In the genomic region with DNA sequence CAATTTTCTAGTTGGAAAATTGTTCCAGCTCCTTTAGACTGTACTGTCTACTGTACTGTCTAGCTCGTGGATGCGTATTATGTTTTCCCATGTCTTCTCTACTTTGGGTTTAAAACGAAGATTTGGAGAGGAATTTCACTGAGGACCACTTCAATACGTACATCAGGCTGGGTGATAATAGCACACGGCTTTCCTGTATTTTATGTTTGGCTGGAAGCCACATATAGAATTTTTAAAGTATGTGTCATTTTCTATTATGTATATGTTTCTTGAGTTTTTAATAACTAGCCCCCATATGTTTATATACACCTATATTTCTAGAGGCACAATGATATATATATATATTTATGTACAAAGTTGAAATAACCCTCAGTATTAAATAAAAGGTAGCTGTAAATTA, we compare ENCODE assay signal across 1 cellular context.
TF ChIP-seq lines count a peak whose summit lies in the region.

No MANE protein-coding gene starts in this region.

TF ChIP-seq in SK-N-SH, 30 proteins besides CTCF, POLR2A, EP300 and RAD21:
- TF ChIP-seq MXI1 (IDR thresholded peaks at IDR 0.05; ENCODE audit: low read depth, low read length) (no peak), NFIC (IDR thresholded peaks at IDR 0.05; ENCODE audit: borderline replicate concordance) (no peak), JUND (IDR thresholded peaks at IDR 0.05) (no peak), SIN3A (IDR thresholded peaks at IDR 0.05; ENCODE audit: borderline replicate concordance, low read depth, low read length) (no peak), RXRA (IDR thresholded peaks at IDR 0.05; ENCODE audit: borderline replicate concordance, low read depth) (no peak), CHD2 (IDR thresholded peaks at IDR 0.05; ENCODE audit: low read length, partially characterized antibody) (no peak), TEAD4 (IDR thresholded peaks at IDR 0.05; ENCODE audit: borderline replicate concordance, insufficient read depth) (no peak), GABPA (IDR thresholded peaks at IDR 0.05; ENCODE audit: low read depth) (no peak), FOXJ3 (CRISPR knock-in tag; IDR thresholded peaks at IDR 0.05) (no peak), EZH2phosphoT487 (IDR thresholded peaks at IDR 0.05; ENCODE audit: borderline replicate concordance, low read depth) (no peak)
- TF ChIP-seq, protein P1, sequence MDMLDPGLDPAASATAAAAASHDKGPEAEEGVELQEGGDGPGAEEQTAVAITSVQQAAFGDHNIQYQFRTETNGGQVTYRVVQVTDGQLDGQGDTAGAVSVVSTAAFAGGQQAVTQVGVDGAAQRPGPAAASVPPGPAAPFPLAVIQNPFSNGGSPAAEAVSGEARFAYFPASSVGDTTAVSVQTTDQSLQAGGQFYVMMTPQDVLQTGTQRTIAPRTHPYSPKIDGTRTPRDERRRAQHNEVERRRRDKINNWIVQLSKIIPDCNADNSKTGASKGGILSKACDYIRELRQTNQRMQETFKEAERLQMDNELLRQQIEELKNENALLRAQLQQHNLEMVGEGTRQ (IDR thresholded peaks at IDR 0.05; ENCODE audit: borderline replicate concordance, low read depth, low read length), result no peak
- TF ChIP-seq, protein P2, sequence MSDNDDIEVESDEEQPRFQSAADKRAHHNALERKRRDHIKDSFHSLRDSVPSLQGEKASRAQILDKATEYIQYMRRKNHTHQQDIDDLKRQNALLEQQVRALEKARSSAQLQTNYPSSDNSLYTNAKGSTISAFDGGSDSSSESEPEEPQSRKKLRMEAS (IDR thresholded peaks at IDR 0.05; ENCODE audit: low read depth), result no peak
- TF ChIP-seq, protein P3, sequence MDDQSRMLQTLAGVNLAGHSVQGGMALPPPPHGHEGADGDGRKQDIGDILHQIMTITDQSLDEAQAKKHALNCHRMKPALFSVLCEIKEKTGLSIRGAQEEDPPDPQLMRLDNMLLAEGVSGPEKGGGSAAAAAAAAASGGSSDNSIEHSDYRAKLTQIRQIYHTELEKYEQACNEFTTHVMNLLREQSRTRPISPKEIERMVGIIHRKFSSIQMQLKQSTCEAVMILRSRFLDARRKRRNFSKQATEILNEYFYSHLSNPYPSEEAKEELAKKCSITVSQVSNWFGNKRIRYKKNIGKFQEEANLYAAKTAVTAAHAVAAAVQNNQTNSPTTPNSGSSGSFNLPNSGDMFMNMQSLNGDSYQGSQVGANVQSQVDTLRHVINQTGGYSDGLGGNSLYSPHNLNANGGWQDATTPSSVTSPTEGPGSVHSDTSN (IDR thresholded peaks at IDR 0.05), result no peak
- TF ChIP-seq, protein P4, sequence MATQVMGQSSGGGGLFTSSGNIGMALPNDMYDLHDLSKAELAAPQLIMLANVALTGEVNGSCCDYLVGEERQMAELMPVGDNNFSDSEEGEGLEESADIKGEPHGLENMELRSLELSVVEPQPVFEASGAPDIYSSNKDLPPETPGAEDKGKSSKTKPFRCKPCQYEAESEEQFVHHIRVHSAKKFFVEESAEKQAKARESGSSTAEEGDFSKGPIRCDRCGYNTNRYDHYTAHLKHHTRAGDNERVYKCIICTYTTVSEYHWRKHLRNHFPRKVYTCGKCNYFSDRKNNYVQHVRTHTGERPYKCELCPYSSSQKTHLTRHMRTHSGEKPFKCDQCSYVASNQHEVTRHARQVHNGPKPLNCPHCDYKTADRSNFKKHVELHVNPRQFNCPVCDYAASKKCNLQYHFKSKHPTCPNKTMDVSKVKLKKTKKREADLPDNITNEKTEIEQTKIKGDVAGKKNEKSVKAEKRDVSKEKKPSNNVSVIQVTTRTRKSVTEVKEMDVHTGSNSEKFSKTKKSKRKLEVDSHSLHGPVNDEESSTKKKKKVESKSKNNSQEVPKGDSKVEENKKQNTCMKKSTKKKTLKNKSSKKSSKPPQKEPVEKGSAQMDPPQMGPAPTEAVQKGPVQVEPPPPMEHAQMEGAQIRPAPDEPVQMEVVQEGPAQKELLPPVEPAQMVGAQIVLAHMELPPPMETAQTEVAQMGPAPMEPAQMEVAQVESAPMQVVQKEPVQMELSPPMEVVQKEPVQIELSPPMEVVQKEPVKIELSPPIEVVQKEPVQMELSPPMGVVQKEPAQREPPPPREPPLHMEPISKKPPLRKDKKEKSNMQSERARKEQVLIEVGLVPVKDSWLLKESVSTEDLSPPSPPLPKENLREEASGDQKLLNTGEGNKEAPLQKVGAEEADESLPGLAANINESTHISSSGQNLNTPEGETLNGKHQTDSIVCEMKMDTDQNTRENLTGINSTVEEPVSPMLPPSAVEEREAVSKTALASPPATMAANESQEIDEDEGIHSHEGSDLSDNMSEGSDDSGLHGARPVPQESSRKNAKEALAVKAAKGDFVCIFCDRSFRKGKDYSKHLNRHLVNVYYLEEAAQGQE (IDR thresholded peaks at IDR 0.05; ENCODE audit: low read depth, low read length), result no peak
- TF ChIP-seq, protein P5, sequence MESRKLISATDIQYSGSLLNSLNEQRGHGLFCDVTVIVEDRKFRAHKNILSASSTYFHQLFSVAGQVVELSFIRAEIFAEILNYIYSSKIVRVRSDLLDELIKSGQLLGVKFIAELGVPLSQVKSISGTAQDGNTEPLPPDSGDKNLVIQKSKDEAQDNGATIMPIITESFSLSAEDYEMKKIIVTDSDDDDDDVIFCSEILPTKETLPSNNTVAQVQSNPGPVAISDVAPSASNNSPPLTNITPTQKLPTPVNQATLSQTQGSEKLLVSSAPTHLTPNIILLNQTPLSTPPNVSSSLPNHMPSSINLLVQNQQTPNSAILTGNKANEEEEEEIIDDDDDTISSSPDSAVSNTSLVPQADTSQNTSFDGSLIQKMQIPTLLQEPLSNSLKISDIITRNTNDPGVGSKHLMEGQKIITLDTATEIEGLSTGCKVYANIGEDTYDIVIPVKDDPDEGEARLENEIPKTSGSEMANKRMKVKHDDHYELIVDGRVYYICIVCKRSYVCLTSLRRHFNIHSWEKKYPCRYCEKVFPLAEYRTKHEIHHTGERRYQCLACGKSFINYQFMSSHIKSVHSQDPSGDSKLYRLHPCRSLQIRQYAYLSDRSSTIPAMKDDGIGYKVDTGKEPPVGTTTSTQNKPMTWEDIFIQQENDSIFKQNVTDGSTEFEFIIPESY (IDR thresholded peaks at IDR 0.05; ENCODE audit: borderline replicate concordance, low read depth), result no peak
- TF ChIP-seq, protein P6, sequence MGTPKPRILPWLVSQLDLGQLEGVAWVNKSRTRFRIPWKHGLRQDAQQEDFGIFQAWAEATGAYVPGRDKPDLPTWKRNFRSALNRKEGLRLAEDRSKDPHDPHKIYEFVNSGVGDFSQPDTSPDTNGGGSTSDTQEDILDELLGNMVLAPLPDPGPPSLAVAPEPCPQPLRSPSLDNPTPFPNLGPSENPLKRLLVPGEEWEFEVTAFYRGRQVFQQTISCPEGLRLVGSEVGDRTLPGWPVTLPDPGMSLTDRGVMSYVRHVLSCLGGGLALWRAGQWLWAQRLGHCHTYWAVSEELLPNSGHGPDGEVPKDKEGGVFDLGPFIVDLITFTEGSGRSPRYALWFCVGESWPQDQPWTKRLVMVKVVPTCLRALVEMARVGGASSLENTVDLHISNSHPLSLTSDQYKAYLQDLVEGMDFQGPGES (IDR thresholded peaks at IDR 0.05; ENCODE audit: low read depth, low read length), result no peak
